In the genomic region with DNA sequence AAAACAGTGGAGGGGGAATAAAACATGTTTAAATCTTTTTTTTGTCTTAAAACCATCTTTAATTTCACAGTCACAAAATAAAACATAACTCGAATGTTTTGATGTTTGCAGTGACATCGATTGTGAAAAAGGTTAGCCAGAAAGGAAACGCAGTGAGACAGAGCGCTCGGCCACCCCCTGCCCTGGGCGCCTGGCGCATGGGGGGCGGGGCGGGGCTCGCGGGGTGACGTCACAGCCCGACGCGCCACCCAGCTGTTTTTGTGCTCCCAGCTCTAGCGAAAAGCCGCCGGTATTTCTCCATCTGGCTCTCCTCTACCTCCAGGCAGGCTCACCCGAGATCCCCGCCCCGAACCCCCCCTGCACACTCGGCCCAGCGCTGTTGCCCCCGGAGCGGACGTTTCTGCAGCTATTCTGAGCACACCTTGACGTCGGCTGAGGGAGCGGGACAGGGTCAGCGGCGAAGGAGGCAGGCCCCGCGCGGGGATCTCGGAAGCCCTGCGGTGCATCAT, we compare ENCODE assay signal across 1 cellular context.
TF ChIP-seq lines count a peak whose summit lies in the region.

A gene (plus strand): TSS at position 255 of the 509 bp plus-strand sequence. CDS start 253 bp downstream, at position 508.

TF ChIP-seq in K562, 482 proteins besides CTCF, POLR2A, EP300 and RAD21 (continued from another document and continues in another):
- TF ChIP-seq, protein P1, sequence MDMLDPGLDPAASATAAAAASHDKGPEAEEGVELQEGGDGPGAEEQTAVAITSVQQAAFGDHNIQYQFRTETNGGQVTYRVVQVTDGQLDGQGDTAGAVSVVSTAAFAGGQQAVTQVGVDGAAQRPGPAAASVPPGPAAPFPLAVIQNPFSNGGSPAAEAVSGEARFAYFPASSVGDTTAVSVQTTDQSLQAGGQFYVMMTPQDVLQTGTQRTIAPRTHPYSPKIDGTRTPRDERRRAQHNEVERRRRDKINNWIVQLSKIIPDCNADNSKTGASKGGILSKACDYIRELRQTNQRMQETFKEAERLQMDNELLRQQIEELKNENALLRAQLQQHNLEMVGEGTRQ (CRISPR knock-in tag; IDR thresholded peaks at IDR 0.05) = no peak
- TF ChIP-seq CBX3 (IDR thresholded peaks at IDR 0.05; ENCODE audit: borderline replicate concordance in 1 of 2, low read length in 2 of 2) (no peak), FOSL1 (tag; conservative IDR thresholded peaks at IDR 0.05) (no peak), ZNF217 (CRISPR knock-in tag; IDR thresholded peaks at IDR 0.05) (no peak), SNIP1 (IDR thresholded peaks at IDR 0.05; ENCODE audit: low read depth) (no peak), ZNF124 (CRISPR knock-in tag; IDR thresholded peaks at IDR 0.05) (no peak), CSDE1 (IDR thresholded peaks at IDR 0.05) (no peak), NBN (IDR thresholded peaks at IDR 0.05; ENCODE audit: low read depth) (no peak), NEUROD1 (IDR thresholded peaks at IDR 0.05; ENCODE audit: borderline replicate concordance, low read depth, low read length, partially characterized antibody) (no peak), RBM17 (IDR thresholded peaks at IDR 0.05; ENCODE audit: borderline replicate concordance, low read depth, low read length) (no peak), PTTG1 (tag; IDR thresholded peaks at IDR 0.05; ENCODE audit: low read depth) (no peak), ELF4 (CRISPR knock-in tag; IDR thresholded peaks at IDR 0.05) (no peak), FOXJ2 (tag; IDR thresholded peaks at IDR 0.05) (no peak; the same call in 1 of the 2 replicates), NRF1 (conservative IDR thresholded peaks at IDR 0.05 in 1 of 2, IDR thresholded peaks at IDR 0.05 in 1 of 2) (peak; percentile 45 to 65), STAG1 (CRISPR knock-in tag; IDR thresholded peaks at IDR 0.05; ENCODE audit: borderline replicate concordance) (no peak), SRSF3 (IDR thresholded peaks at IDR 0.05; ENCODE audit: insufficient read depth, low read length) (no peak), XRCC4 (IDR thresholded peaks at IDR 0.05; ENCODE audit: extremely low read depth, insufficient read depth, insufficient read length) (no peak), XRCC5 (IDR thresholded peaks at IDR 0.05; ENCODE audit: low read depth, low read length) (no peak), ZNF77 (CRISPR knock-in tag; IDR thresholded peaks at IDR 0.05) (no peak), ZNF668 (CRISPR knock-in tag; IDR thresholded peaks at IDR 0.05) (no peak), L3MBTL2 (IDR thresholded peaks at IDR 0.05) (0 out of 2 replicates have a peak, but pooled peaks have one; percentile 31), CBFA2T2 (conservative IDR thresholded peaks at IDR 0.05) (no peak), HMGN3 (IDR thresholded peaks at IDR 0.05; ENCODE audit: borderline replicate concordance, extremely low read depth, insufficient read length, low read depth, low read length) (no peak), ZNF583 (CRISPR knock-in tag; IDR thresholded peaks at IDR 0.05) (no peak), ETS2 (tag; IDR thresholded peaks at IDR 0.05; ENCODE audit: borderline replicate concordance, poor library complexity, severe bottlenecking) (no peak)
- TF ChIP-seq, protein P2, sequence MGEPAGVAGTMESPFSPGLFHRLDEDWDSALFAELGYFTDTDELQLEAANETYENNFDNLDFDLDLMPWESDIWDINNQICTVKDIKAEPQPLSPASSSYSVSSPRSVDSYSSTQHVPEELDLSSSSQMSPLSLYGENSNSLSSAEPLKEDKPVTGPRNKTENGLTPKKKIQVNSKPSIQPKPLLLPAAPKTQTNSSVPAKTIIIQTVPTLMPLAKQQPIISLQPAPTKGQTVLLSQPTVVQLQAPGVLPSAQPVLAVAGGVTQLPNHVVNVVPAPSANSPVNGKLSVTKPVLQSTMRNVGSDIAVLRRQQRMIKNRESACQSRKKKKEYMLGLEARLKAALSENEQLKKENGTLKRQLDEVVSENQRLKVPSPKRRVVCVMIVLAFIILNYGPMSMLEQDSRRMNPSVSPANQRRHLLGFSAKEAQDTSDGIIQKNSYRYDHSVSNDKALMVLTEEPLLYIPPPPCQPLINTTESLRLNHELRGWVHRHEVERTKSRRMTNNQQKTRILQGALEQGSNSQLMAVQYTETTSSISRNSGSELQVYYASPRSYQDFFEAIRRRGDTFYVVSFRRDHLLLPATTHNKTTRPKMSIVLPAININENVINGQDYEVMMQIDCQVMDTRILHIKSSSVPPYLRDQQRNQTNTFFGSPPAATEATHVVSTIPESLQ (CRISPR knock-in tag; IDR thresholded peaks at IDR 0.05) = no peak
- TF ChIP-seq, protein P3, sequence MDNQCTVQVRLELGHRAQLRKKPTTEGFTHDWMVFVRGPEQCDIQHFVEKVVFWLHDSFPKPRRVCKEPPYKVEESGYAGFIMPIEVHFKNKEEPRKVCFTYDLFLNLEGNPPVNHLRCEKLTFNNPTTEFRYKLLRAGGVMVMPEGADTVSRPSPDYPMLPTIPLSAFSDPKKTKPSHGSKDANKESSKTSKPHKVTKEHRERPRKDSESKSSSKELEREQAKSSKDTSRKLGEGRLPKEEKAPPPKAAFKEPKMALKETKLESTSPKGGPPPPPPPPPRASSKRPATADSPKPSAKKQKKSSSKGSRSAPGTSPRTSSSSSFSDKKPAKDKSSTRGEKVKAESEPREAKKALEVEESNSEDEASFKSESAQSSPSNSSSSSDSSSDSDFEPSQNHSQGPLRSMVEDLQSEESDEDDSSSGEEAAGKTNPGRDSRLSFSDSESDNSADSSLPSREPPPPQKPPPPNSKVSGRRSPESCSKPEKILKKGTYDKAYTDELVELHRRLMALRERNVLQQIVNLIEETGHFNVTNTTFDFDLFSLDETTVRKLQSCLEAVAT (IDR thresholded peaks at IDR 0.05) = no peak
- TF ChIP-seq, protein P4, sequence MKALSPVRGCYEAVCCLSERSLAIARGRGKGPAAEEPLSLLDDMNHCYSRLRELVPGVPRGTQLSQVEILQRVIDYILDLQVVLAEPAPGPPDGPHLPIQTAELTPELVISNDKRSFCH (CRISPR knock-in tag; IDR thresholded peaks at IDR 0.05) = no peak
- TF ChIP-seq, protein P4 (tag; IDR thresholded peaks at IDR 0.05) = no peak
- TF ChIP-seq, protein P5, sequence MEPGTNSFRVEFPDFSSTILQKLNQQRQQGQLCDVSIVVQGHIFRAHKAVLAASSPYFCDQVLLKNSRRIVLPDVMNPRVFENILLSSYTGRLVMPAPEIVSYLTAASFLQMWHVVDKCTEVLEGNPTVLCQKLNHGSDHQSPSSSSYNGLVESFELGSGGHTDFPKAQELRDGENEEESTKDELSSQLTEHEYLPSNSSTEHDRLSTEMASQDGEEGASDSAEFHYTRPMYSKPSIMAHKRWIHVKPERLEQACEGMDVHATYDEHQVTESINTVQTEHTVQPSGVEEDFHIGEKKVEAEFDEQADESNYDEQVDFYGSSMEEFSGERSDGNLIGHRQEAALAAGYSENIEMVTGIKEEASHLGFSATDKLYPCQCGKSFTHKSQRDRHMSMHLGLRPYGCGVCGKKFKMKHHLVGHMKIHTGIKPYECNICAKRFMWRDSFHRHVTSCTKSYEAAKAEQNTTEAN (CRISPR knock-in tag; IDR thresholded peaks at IDR 0.05) = no peak
- TF ChIP-seq, protein P6, sequence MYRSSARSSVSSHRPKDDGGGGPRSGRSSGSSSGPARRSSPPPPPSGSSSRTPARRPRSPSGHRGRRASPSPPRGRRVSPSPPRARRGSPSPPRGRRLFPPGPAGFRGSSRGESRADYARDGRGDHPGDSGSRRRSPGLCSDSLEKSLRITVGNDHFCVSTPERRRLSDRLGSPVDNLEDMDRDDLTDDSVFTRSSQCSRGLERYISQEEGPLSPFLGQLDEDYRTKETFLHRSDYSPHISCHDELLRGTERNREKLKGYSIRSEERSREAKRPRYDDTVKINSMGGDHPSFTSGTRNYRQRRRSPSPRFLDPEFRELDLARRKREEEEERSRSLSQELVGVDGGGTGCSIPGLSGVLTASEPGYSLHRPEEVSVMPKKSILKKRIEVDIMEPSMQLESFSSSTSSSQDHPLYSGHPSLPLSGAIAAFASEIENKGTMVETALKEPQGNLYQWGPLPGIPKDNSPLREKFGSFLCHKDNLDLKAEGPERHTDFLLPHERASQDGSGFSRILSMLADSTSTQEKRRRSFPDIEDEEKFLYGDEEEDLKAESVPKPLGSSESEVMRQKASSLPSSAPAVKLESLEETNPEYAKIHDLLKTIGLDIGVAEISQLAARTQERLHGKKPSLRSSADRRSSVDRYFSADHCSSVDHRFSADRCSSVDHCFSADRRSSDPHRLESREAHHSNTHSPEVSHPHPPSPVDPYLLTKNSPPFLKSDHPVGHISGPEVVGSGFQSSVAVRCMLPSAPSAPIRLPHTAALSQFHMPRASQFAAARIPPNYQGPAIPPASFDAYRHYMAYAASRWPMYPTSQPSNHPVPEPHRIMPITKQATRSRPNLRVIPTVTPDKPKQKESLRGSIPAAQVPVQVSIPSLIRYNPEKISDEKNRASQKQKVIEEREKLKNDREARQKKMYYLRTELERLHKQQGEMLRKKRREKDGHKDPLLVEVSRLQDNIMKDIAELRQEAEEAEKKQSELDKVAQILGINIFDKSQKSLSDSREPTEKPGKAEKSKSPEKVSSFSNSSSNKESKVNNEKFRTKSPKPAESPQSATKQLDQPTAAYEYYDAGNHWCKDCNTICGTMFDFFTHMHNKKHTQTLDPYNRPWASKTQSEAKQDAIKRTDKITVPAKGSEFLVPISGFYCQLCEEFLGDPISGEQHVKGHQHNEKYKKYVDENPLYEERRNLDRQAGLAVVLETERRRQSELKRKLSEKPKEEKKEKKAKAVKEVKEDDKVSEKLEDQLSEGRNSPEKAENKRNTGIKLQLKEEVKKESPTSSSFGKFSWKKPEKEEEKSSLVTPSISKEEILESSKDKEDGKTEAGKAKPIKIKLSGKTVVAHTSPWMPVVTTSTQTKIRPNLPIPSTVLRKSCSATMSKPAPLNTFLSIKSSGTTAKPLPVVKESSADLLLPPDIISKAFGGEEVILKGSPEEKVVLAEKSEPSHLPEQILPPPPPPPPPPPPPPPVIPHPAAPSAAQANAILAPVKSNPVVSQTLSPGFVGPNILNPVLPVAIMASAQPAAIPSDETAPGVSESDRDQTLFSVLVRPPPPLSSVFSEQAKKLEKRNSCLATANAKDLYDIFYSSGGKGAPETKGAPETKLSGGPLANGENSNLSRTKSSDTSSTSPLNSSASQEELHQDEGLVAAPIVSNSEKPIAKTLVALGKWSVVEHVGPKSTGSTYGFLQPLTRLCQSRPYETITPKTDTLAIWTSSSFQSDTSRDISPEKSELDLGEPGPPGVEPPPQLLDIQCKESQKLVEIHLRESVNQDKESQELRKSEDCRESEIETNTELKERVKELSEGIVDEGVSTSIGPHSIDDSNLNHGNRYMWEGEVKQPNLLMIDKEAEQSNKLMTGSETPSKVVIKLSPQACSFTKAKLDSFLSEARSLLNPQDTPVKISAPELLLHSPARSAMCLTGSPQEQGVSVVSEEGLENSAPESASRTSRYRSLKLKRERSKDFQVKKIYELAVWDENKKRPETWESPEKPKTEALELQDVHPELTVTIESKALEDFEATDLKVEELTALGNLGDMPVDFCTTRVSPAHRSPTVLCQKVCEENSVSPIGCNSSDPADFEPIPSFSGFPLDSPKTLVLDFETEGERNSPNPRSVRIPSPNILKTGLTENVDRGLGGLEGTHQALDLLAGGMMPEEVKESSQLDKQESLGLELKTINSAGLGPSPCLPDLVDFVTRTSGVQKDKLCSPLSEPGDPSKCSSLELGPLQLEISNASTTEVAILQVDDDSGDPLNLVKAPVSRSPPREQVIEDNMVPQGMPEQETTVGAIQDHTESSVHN (IDR thresholded peaks at IDR 0.05; ENCODE audit: borderline replicate concordance in 1 of 2, low read depth in 1 of 2) = no peak; a peak in 1 of 4 replicates
- TF ChIP-seq, protein P7, sequence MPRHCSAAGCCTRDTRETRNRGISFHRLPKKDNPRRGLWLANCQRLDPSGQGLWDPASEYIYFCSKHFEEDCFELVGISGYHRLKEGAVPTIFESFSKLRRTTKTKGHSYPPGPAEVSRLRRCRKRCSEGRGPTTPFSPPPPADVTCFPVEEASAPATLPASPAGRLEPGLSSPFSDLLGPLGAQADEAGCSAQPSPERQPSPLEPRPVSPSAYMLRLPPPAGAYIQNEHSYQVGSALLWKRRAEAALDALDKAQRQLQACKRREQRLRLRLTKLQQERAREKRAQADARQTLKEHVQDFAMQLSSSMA (CRISPR knock-in tag; IDR thresholded peaks at IDR 0.05) = no peak
- TF ChIP-seq, protein P8, sequence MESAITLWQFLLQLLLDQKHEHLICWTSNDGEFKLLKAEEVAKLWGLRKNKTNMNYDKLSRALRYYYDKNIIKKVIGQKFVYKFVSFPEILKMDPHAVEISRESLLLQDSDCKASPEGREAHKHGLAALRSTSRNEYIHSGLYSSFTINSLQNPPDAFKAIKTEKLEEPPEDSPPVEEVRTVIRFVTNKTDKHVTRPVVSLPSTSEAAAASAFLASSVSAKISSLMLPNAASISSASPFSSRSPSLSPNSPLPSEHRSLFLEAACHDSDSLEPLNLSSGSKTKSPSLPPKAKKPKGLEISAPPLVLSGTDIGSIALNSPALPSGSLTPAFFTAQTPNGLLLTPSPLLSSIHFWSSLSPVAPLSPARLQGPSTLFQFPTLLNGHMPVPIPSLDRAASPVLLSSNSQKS (CRISPR knock-in tag; IDR thresholded peaks at IDR 0.05) = no peak
- TF ChIP-seq, protein P9, sequence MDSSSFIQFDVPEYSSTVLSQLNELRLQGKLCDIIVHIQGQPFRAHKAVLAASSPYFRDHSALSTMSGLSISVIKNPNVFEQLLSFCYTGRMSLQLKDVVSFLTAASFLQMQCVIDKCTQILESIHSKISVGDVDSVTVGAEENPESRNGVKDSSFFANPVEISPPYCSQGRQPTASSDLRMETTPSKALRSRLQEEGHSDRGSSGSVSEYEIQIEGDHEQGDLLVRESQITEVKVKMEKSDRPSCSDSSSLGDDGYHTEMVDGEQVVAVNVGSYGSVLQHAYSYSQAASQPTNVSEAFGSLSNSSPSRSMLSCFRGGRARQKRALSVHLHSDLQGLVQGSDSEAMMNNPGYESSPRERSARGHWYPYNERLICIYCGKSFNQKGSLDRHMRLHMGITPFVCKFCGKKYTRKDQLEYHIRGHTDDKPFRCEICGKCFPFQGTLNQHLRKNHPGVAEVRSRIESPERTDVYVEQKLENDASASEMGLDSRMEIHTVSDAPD (CRISPR knock-in tag; IDR thresholded peaks at IDR 0.05) = no peak
- TF ChIP-seq, protein P10, sequence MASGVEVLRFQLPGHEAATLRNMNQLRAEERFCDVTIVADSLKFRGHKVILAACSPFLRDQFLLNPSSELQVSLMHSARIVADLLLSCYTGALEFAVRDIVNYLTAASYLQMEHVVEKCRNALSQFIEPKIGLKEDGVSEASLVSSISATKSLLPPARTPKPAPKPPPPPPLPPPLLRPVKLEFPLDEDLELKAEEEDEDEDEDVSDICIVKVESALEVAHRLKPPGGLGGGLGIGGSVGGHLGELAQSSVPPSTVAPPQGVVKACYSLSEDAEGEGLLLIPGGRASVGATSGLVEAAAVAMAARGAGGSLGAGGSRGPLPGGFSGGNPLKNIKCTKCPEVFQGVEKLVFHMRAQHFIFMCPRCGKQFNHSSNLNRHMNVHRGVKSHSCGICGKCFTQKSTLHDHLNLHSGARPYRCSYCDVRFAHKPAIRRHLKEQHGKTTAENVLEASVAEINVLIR (CRISPR knock-in tag; IDR thresholded peaks at IDR 0.05) = 0 out of 2 replicates have a peak, but pooled peaks have one; percentile 54
- TF ChIP-seq, protein P11, sequence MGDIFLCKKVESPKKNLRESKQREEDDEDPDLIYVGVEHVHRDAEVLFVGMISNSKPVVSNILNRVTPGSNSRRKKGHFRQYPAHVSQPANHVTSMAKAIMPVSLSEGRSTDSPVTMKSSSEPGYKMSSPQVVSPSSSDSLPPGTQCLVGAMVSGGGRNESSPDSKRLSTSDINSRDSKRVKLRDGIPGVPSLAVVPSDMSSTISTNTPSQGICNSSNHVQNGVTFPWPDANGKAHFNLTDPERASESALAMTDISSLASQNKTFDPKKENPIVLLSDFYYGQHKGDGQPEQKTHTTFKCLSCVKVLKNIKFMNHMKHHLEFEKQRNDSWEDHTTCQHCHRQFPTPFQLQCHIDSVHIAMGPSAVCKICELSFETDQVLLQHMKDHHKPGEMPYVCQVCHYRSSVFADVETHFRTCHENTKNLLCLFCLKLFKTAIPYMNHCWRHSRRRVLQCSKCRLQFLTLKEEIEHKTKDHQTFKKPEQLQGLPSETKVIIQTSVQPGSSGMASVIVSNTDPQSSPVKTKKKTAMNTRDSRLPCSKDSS (IDR thresholded peaks at IDR 0.05; ENCODE audit: low read depth, partially characterized antibody) = no peak
